In genomic region chr4:168019019-168019651, GRCh38 we compare ENCODE assay signal across 27 cellular contexts.
DNase-seq lines count a peak whose midpoint lies in the region; ATAC-seq and TF ChIP-seq lines count a peak whose summit lies in the region.
"Had no signal": no experiment of that assay in that cellular context is flagged by ENCODE, and none has a peak within 500 bp of the region (broad histone marks: within the 10 kb centered on the region; RNA-seq: fewer than 3 reads in every experiment).

No MANE protein-coding gene starts in this region.

- TF ChIP-seq EP300 in SK-N-SH (IDR thresholded peaks at IDR 0.05; ENCODE audit: borderline replicate concordance in 1 of 2, low read depth in 1 of 2, low read length in 1 of 2): no peak

- CTCF ChIA-PET in SK-N-SH (lab: Yijun Ruan, JAX): no interaction called here

- H3K4me2 ChIP-seq in SK-N-SH: no peak overlapping the region
- H3K4me2 ChIP-seq: BLaER1 had no signal

- no peaks in the 10 kb centered on the region for H3K27me3 ChIP-seq in SK-N-SH (ENCODE audit: insufficient read depth)
- H3K27me3 ChIP-seq in foreskin keratinocyte: no peaks in the 10 kb centered on the region
- H3K27me3 ChIP-seq: adrenal gland, BLaER1, SJSA1, tibial nerve had no signal

- H3K4me1 Mint-ChIP-seq in glutamatergic neuron (ENCODE audit: low read depth, unreplicated experiment): no peaks in the 10 kb centered on the region

- H3K9me3 ChIP-seq in SK-N-SH: no peaks in the 10 kb centered on the region
- H3K9me3 ChIP-seq: adrenal gland, Caco-2, mucosa of descending colon, prostate gland, SJSA1 had no signal

- TF ChIP-seq CTCF in SK-N-SH (IDR thresholded peaks at IDR 0.05) (no peak), foreskin keratinocyte (conservative IDR thresholded peaks at IDR 0.05) (no peak), glutamatergic neuron (IDR thresholded peaks at IDR 0.05; ENCODE audit: partially characterized antibody, unreplicated experiment) (no peak)

- POLR2A ChIA-PET in SK-N-SH (lab: Yijun Ruan, JAX): no interaction called here

- H3K4me3 ChIP-seq in SK-N-SH (ENCODE audit: low read depth in 2 of 2, low read length in 1 of 2): no peak overlapping the region
- H3K4me3 ChIP-seq: adrenal gland, BLaER1, mucosa of descending colon, prostate gland, SJSA1, tibial nerve had no signal

- H3K79me2 ChIP-seq in SK-N-SH (ENCODE audit: insufficient read depth): no peaks in the 10 kb centered on the region

- no peak overlapping the region for H3K9ac ChIP-seq in SK-N-SH
- H3K9ac ChIP-seq: BLaER1 had no signal

- ATAC-seq in SK-N-SH treated with all-trans-retinoic acid at 6 μM for 48 hours: peak; percentile 57; the same call in 2 of the 3 replicates
- peak; percentile 70 for ATAC-seq in foreskin keratinocyte
- ATAC-seq: esophagus mucosa, left ventricle myocardium superior, mucosa of descending colon had no signal

- no peaks in the 10 kb centered on the region for H3K27me3 Mint-ChIP-seq in glutamatergic neuron (ENCODE audit: unreplicated experiment)

- no peak overlapping the region for H3K27ac Mint-ChIP-seq in glutamatergic neuron (ENCODE audit: unreplicated experiment)

- no peak overlapping the region for H3K27ac ChIP-seq in SK-N-SH (ENCODE audit: low read depth in 2 of 2, low read length in 1 of 2)
- H3K27ac ChIP-seq in foreskin keratinocyte: no peak overlapping the region
- H3K27ac ChIP-seq: 22Rv1, adrenal gland, BLaER1, HL-60, prostate gland, SJSA1, tibial nerve, WERI-Rb-1 had no signal

- H3K4me1 ChIP-seq in SK-N-SH (ENCODE audit: control insufficient read depth in 1 of 2, insufficient read depth in 2 of 2, low read depth in 1 of 2, low read length in 1 of 2) (no peaks in the 10 kb centered on the region), foreskin keratinocyte (peaks cover 9% of the 10 kb centered on the region)
- H3K4me1 ChIP-seq: adrenal gland, BLaER1, Caco-2, prostate gland, SJSA1, tibial nerve had no signal

- H3K36me3 Mint-ChIP-seq in glutamatergic neuron (ENCODE audit: unreplicated experiment): peaks cover 5% of the 10 kb centered on the region

- no peak for TF ChIP-seq RAD21 in SK-N-SH (IDR thresholded peaks at IDR 0.05; ENCODE audit: low read length)

- DNase-seq in SK-N-SH (no peak), amniotic stem cell (lab: John Stamatoyannopoulos, UW) (peak; percentile 50), foreskin keratinocyte (peak; percentile 20 to 88), midbrain (lab: John Stamatoyannopoulos, UW) (no peak), pons (ENCODE audit: low spot score) (no peak), glutamatergic neuron (no peak), T-helper 1 cell (no peak)
- DNase-seq: activated CD4-positive, alpha-beta T cell treated with anti-CD3 and anti-CD28 coated beads, Interleukin-2, amount 50 U/mL, for 48 hours; activated gamma-delta T cell; adrenal gland; Caco-2; effector CD4-positive, alpha-beta T cell; head of caudate nucleus; left ventricle myocardium superior; mucosa of descending colon; NCI-H1694; small intestine; stimulated activated naive CD4-positive, alpha-beta T cell; WERI-Rb-1 had no signal

- 32% methylated on average over 1 of the region's 1 CpG for WGBS in SK-N-SH (ENCODE audit: low lambda C conversion rate)

- no peaks in the 10 kb centered on the region for H4K20me1 ChIP-seq in SK-N-SH (ENCODE audit: insufficient read depth)
- H4K20me1 ChIP-seq: BLaER1 had no signal

- H3K36me3 ChIP-seq in SK-N-SH (replicated peaks in 1 of 2; ENCODE audit: control insufficient read depth in 1 of 2, insufficient read depth in 2 of 2, low read length in 1 of 2): no peaks in the 10 kb centered on the region
- H3K36me3 ChIP-seq: adrenal gland, BLaER1, prostate gland, SJSA1, tibial nerve, WERI-Rb-1 had no signal

- no peaks in the 10 kb centered on the region for H3K9me2 ChIP-seq in SK-N-SH

- no peaks in the 10 kb centered on the region for H3K9me3 Mint-ChIP-seq in glutamatergic neuron (ENCODE audit: unreplicated experiment)

- H3K4me3 Mint-ChIP-seq in glutamatergic neuron (ENCODE audit: unreplicated experiment): no peak overlapping the region

- no peaks in the 10 kb centered on the region for H3F3A ChIP-seq in SK-N-SH (replicated peaks; ENCODE audit: insufficient read depth)

- no peak overlapping the region for H2AFZ ChIP-seq in SK-N-SH (ENCODE audit: low read depth)

TF ChIP-seq in SK-N-SH treated with all-trans-retinoic acid at 6 μM for 48 hours, 23 proteins besides CTCF, POLR2A, EP300 and RAD21:
- no peak for TF ChIP-seq ZNF70 (CRISPR knock-in tag; IDR thresholded peaks at IDR 0.05)
- no peak for TF ChIP-seq ESRRG (CRISPR knock-in tag; IDR thresholded peaks at IDR 0.05)

TF ChIP-seq in SK-N-SH, 30 proteins besides CTCF, POLR2A, EP300 and RAD21:
- TF ChIP-seq, protein P1, sequence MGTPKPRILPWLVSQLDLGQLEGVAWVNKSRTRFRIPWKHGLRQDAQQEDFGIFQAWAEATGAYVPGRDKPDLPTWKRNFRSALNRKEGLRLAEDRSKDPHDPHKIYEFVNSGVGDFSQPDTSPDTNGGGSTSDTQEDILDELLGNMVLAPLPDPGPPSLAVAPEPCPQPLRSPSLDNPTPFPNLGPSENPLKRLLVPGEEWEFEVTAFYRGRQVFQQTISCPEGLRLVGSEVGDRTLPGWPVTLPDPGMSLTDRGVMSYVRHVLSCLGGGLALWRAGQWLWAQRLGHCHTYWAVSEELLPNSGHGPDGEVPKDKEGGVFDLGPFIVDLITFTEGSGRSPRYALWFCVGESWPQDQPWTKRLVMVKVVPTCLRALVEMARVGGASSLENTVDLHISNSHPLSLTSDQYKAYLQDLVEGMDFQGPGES (IDR thresholded peaks at IDR 0.05; ENCODE audit: low read depth, low read length): no peak
- TF ChIP-seq MEF2A (IDR thresholded peaks at IDR 0.05; ENCODE audit: borderline replicate concordance, low read depth) (no peak), JUND (IDR thresholded peaks at IDR 0.05) (no peak), POLR2AphosphoS5 (IDR thresholded peaks at IDR 0.05; ENCODE audit: low read depth, low read length) (no peak), FOXJ3 (CRISPR knock-in tag; IDR thresholded peaks at IDR 0.05) (no peak), MXI1 (IDR thresholded peaks at IDR 0.05; ENCODE audit: low read depth, low read length) (no peak), CHD2 (IDR thresholded peaks at IDR 0.05; ENCODE audit: low read length, partially characterized antibody) (no peak), FOXM1 (IDR thresholded peaks at IDR 0.05; ENCODE audit: low read depth) (no peak), RXRA (IDR thresholded peaks at IDR 0.05; ENCODE audit: borderline replicate concordance, low read depth) (no peak), GABPA (IDR thresholded peaks at IDR 0.05; ENCODE audit: low read depth) (no peak), USF1 (IDR thresholded peaks at IDR 0.05; ENCODE audit: borderline replicate concordance, low read depth) (no peak), SIN3A (IDR thresholded peaks at IDR 0.05; ENCODE audit: borderline replicate concordance, low read depth, low read length) (no peak), REST (IDR thresholded peaks at IDR 0.05; ENCODE audit: low read depth, low read length) (no peak)

Comparison
In these comparisons a context has a peak if more than half of its experiments do, and no peak if none do; other contexts are left out.
1. DNase-seq: peak in amniotic stem cell (single experiment) and foreskin keratinocyte (2 of 2); none in SK-N-SH (single experiment), midbrain (single experiment), pons (single experiment), glutamatergic neuron (single experiment) and T-helper 1 cell (0 of 5).